19 cellular contexts compared by ENCODE assay signal in genomic region chr14:94059998-94060397, GRCh38. TPM values are rescaled to one million over a fixed set of nuclear protein-coding genes. Genes with fewer than 3 reads are reported as not detected.
DNase-seq lines count a peak whose midpoint lies in the region; ATAC-seq, FAIRE-seq and TF ChIP-seq lines count a peak whose summit lies in the region.
"Had no signal": no experiment of that assay in that cellular context is flagged by ENCODE, and none has a peak within 500 bp of the region (broad histone marks: within the 10 kb centered on the region; RNA-seq: fewer than 3 reads in every experiment).

No MANE protein-coding gene starts in this region.

- no peak for FAIRE-seq in small intestine (lab: Jason Lieb, UNC)
- FAIRE-seq: K562 had no signal

- H3K27me3 Mint-ChIP-seq in naive thymus-derived CD8-positive, alpha-beta T cell, result no peaks in the 10 kb centered on the region
- H3K27me3 Mint-ChIP-seq in nephron progenitor cell (ENCODE audit: low read depth, poor library complexity), result no peaks in the 10 kb centered on the region
- H3K27me3 Mint-ChIP-seq: CD4-positive, alpha-beta memory T cell had no signal

- no peak for ATAC-seq in right cardiac atrium
- no peak for ATAC-seq in body of pancreas
- no peak for ATAC-seq in naive thymus-derived CD8-positive, alpha-beta T cell
- no peak for ATAC-seq in left lung
- ATAC-seq: K562 had no signal

- POLR2A ChIA-PET in naive thymus-derived CD8-positive, alpha-beta T cell (lab: Charles Lee), result no interaction called here

- H3K27ac ChIP-seq in cardiac muscle cell (peak overlapping the region; percentile 8), right cardiac atrium (ENCODE audit: low read length) (no peak overlapping the region), body of pancreas (peak overlapping the region in 3 of 4 donors; percentile 52 to 70 (median 67)), left lung (no peak overlapping the region), small intestine (ENCODE audit: low read depth in 1 of 2, low read length in 1 of 2) (no peak overlapping the region)

- H3K36me3 Mint-ChIP-seq in naive thymus-derived CD8-positive, alpha-beta T cell, result peaks cover 17 to 87% (median 36%) of the 10 kb centered on the region in 3 donors
- H3K36me3 Mint-ChIP-seq in nephron progenitor cell (ENCODE audit: low read depth), result peaks cover 74% of the 10 kb centered on the region

- TF ChIP-seq POLR2A in body of pancreas (IDR thresholded peaks at IDR 0.05), result no peak

- H3K27me3 ChIP-seq in cardiac muscle cell, result no peaks in the 10 kb centered on the region
- H3K27me3 ChIP-seq in right cardiac atrium (ENCODE audit: control insufficient read depth, insufficient read depth), result no peaks in the 10 kb centered on the region
- H3K27me3 ChIP-seq in body of pancreas, result no peaks in the 10 kb centered on the region
- H3K27me3 ChIP-seq in left lung, result no peaks in the 10 kb centered on the region
- H3K27me3 ChIP-seq in small intestine (ENCODE audit: control insufficient read depth in 2 of 2, insufficient read depth in 2 of 2, low read length in 2 of 2), result no peaks in the 10 kb centered on the region
- H3K27me3 ChIP-seq: BE2C had no signal

- no peak overlapping the region for H3K4me3 Mint-ChIP-seq in naive thymus-derived CD8-positive, alpha-beta T cell
- no peak overlapping the region for H3K4me3 Mint-ChIP-seq in nephron progenitor cell
- H3K4me3 Mint-ChIP-seq: H9 had no signal

- no peak for TF ChIP-seq CTCF in cardiac muscle cell (IDR thresholded peaks at IDR 0.05; ENCODE audit: low read depth, low read length)
- TF ChIP-seq CTCF in body of pancreas (IDR thresholded peaks at IDR 0.05), result no peak
- TF ChIP-seq CTCF in left lung (IDR thresholded peaks at IDR 0.05), result no peak
- TF ChIP-seq CTCF in nephron progenitor cell (IDR thresholded peaks at IDR 0.05), result no peak

- 64% methylated on average over 5 of the region's 5 CpGs for WGBS in right cardiac atrium
- 31 to 39% methylated on average over 5 of the region's 5 CpGs for WGBS in body of pancreas, 2 donors
- 73 to 75% (median 74%) methylated on average over 5 of the region's 5 CpGs for WGBS in small intestine, 3 donors

- H3K4me3 ChIP-seq in cardiac muscle cell, result no peak overlapping the region
- H3K4me3 ChIP-seq in right cardiac atrium (ENCODE audit: low read length), result no peak overlapping the region
- H3K4me3 ChIP-seq in body of pancreas, result no peak overlapping the region
- no peak overlapping the region for H3K4me3 ChIP-seq in left lung
- no peak overlapping the region for H3K4me3 ChIP-seq in small intestine (ENCODE audit: low read depth in 1 of 2, low read length in 2 of 2)
- H3K4me3 ChIP-seq: K562 had no signal

- intact Hi-C loops in right cardiac atrium (cut with DNase I) (no loop called here), body of pancreas (cut with DNase I) (no loop called here), left lung (cut with DNase I) (no loop called here)

- H3K4me1 Mint-ChIP-seq in naive thymus-derived CD8-positive, alpha-beta T cell, result peaks cover 42 to 97% (median 80%) of the 10 kb centered on the region in 4 donors
- peaks cover 7% of the 10 kb centered on the region for H3K4me1 Mint-ChIP-seq in nephron progenitor cell

- H3K36me3 ChIP-seq in cardiac muscle cell (peaks cover 63% of the 10 kb centered on the region), body of pancreas (replicated peaks in 1 of 2; ENCODE audit: insufficient read depth in 1 of 2, low read depth in 2 of 2) (peaks cover 0 to 14% of the 10 kb centered on the region in 2 donors), left lung (peaks cover 0 to 76% of the 10 kb centered on the region in 2 donors), small intestine (ENCODE audit: control insufficient read depth in 2 of 2, insufficient read depth in 2 of 2, low read length in 2 of 2) (peaks cover 12 to 45% of the 10 kb centered on the region in 2 donors)

- DNase-seq in cardiac muscle cell (ENCODE audit: low read depth in 1 of 2, low spot score in 1 of 2), result peak in 1 of 2 donors; percentile 65
- no peak for DNase-seq in right cardiac atrium
- DNase-seq in body of pancreas, result no peak
- no peak for DNase-seq in naive thymus-derived CD8-positive, alpha-beta T cell
- DNase-seq in left lung, result no peak
- DNase-seq in small intestine, result no peak
- DNase-seq in nephron progenitor cell, result no peak
- DNase-seq: BE2C; CD4-positive, alpha-beta memory T cell; H9; NCI-H1417 treated with DMSO at 0.1 percent for 48 hours; NCI-H2029; NCI-H2171; NCI-H446 treated with DMSO at 0.1 percent for 48 hours; NCI-H748 treated with DMSO at 0.1 percent for 48 hours; OCI-M1; RPMI8226; SIG-M5 had no signal

- no peaks in the 10 kb centered on the region for H3K9me3 ChIP-seq in cardiac muscle cell (ENCODE audit: low read depth)
- no peaks in the 10 kb centered on the region for H3K9me3 ChIP-seq in right cardiac atrium (ENCODE audit: control insufficient read depth, low read length)
- no peaks in the 10 kb centered on the region for H3K9me3 ChIP-seq in body of pancreas
- no peaks in the 10 kb centered on the region for H3K9me3 ChIP-seq in left lung
- H3K9me3 ChIP-seq in small intestine (ENCODE audit: control insufficient read depth, low read depth), result no peaks in the 10 kb centered on the region
- H3K9me3 ChIP-seq: BE2C had no signal

- H3K27ac Mint-ChIP-seq in naive thymus-derived CD8-positive, alpha-beta T cell, result peak overlapping the region in 6 of 10 donors; percentile 7 to 83 (median 30)
- H3K27ac Mint-ChIP-seq in nephron progenitor cell, result no peak overlapping the region
- H3K27ac Mint-ChIP-seq: H9 had no signal

- no peaks in the 10 kb centered on the region for H3K4me1 ChIP-seq in cardiac muscle cell (ENCODE audit: low read depth)
- peaks cover 5% of the 10 kb centered on the region for H3K4me1 ChIP-seq in right cardiac atrium (ENCODE audit: control insufficient read depth, insufficient read depth, low read length)
- peaks cover 72% of the 10 kb centered on the region for H3K4me1 ChIP-seq in body of pancreas
- H3K4me1 ChIP-seq in left lung, result peaks cover 0 to 4% of the 10 kb centered on the region in 2 donors
- peaks cover 0 to 4% of the 10 kb centered on the region in 2 donors for H3K4me1 ChIP-seq in small intestine (ENCODE audit: control insufficient read depth in 2 of 2, insufficient read depth in 1 of 2, low read depth in 1 of 2, low read length in 1 of 2)
- H3K4me1 ChIP-seq: BE2C had no signal

- H3K9me3 Mint-ChIP-seq in naive thymus-derived CD8-positive, alpha-beta T cell, result no peaks in the 10 kb centered on the region
- no peaks in the 10 kb centered on the region for H3K9me3 Mint-ChIP-seq in nephron progenitor cell
- H3K9me3 Mint-ChIP-seq: H9 had no signal

RNA-seq across cellular contexts. Expression of gene DDX24, which starts 21.0 kb away (rescaled TPM):
- total RNA-seq in cardiac muscle cell (167 and 188 TPM in 2 replicates), right cardiac atrium (100 to 1,000 TPM; 227 to 268 (median 261) TPM), body of pancreas (10 to 100 TPM; 48.0 to 95.6 TPM), left lung (100 to 1,000 TPM; 142 to 148 TPM)
- polyA plus RNA-seq in cardiac muscle cell (227 and 272 TPM in 2 replicates), right cardiac atrium (138 TPM), small intestine (10 to 100 TPM; 35.1 to 64.6 (median 51.2) TPM)
- 100 to 1,000 TPM; 315 to 319 TPM for total RNA-seq in naive thymus-derived CD8-positive, alpha-beta T cell
- 100 to 1,000 TPM; 185 to 274 (median 244) TPM for polyA plus RNA-seq in naive thymus-derived CD8-positive, alpha-beta T cell

RNA-seq across cellular contexts. Expression of gene IFI27L1, which starts 21.1 kb away (rescaled TPM):
- total RNA-seq in cardiac muscle cell (70.1 and 75.5 TPM in 2 replicates), right cardiac atrium (10 to 100 TPM; 12.7 to 23.1 (median 15.1) TPM), body of pancreas (1 to 10 TPM; 3.4 to 5.6 TPM), left lung (10 to 100 TPM; 20.3 to 23.8 TPM)
- polyA plus RNA-seq in cardiac muscle cell (95.4 and 111 TPM in 2 replicates), right cardiac atrium (37.9 TPM), small intestine (10 to 100 TPM; 29.2 to 44.5 (median 29.8) TPM)
- total RNA-seq in naive thymus-derived CD8-positive, alpha-beta T cell, result 1 to 10 TPM; 6.9 to 8.4 TPM
- polyA plus RNA-seq in naive thymus-derived CD8-positive, alpha-beta T cell, result 1 to 10 TPM; 4.3 to 7.9 (median 6.6) TPM

RNA-seq across cellular contexts. Expression of gene OTUB2, which starts 33.9 kb away (rescaled TPM):
- total RNA-seq in cardiac muscle cell, result 2.4 and 4.1 TPM in 2 replicates
- 4.3 and 4.4 TPM in 2 replicates for polyA plus RNA-seq in cardiac muscle cell
- under 1 TPM; 0.11 to 0.65 (median 0.39) TPM for total RNA-seq in right cardiac atrium
- 0.18 TPM for polyA plus RNA-seq in right cardiac atrium
- 1 to 10 TPM in 1 of 2 donors, under 1 TPM in 1; 0.33 to 1.8 TPM for total RNA-seq in body of pancreas
- total RNA-seq in naive thymus-derived CD8-positive, alpha-beta T cell, result under 1 TPM; 0.16 to 0.22 TPM
- under 1 TPM; 0.10 to 0.23 (median 0.11) TPM for polyA plus RNA-seq in naive thymus-derived CD8-positive, alpha-beta T cell
- total RNA-seq in left lung, result 1 to 10 TPM; 1.2 to 1.5 TPM
- polyA plus RNA-seq in small intestine, result 1 to 10 TPM in 1 of 3 donors, under 1 TPM in 2; 0.22 to 1.4 (median 0.54) TPM

RNA-seq across cellular contexts. Expression of gene IFI27, which starts 50.5 kb away (rescaled TPM):
- 1.9 and 2.6 TPM in 2 replicates for total RNA-seq in cardiac muscle cell
- 6.6 and 9.1 TPM in 2 replicates for polyA plus RNA-seq in cardiac muscle cell
- 100 to 1,000 TPM in 2 of 4 donors, 10 to 100 TPM in 2; 70.0 to 289 (median 127) TPM for total RNA-seq in right cardiac atrium
- 298 TPM for polyA plus RNA-seq in right cardiac atrium
- 10 to 100 TPM in 1 of 2 donors, 1 to 10 TPM in 1; 8.8 to 38.6 TPM for total RNA-seq in body of pancreas
- total RNA-seq in naive thymus-derived CD8-positive, alpha-beta T cell, result 1 to 10 TPM in 1 of 2 experiments, not detected in 1; 1.8 TPM
- not detected for polyA plus RNA-seq in naive thymus-derived CD8-positive, alpha-beta T cell
- 100 to 1,000 TPM; 278 to 394 TPM for total RNA-seq in left lung
- 1,000 to 10,000 TPM in 1 of 3 donors, 100 to 1,000 TPM in 2; 285 to 1,277 (median 806) TPM for polyA plus RNA-seq in small intestine

Comparison
In these comparisons a context has a peak if more than half of its experiments do, and no peak if none do; other contexts are left out.
1. H3K27ac ChIP-seq: peak in cardiac muscle cell (single experiment) and body of pancreas (3 of 4); none in right cardiac atrium (single experiment), left lung (0 of 2) and small intestine (0 of 2).